ENCODE assay signal across 1 cellular context in the genomic region with DNA sequence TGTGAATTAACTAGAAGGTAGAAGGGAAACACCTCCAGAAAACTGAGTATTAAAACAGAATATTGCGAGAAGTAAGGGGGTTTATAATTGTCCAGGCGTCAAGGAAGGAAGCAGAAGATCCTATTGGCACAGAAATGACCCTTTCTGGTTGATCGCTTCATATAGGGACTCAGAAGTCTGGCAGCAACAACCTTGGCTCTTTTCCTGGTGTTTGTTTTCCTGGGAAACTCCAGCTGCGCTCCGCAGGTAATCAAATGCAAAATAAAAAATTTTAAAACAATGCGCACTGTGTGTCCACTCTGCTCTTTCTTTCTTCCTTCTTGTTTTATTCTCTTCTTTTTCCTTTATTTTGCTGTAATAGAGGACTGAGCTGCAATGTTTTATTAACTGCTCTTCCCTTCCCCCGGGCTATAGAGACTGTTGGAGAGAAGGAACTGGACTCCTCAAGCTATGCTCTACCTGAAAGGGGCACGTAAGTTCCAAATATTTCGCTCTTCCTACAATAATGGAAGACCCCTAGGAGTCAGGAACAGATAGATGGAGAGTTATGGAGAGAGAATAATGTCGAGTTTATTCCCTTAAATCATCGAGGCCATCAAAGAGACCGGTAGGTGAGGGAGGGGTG.
TF ChIP-seq lines count a peak whose summit lies in the region.

No MANE protein-coding gene starts in this region.

TF ChIP-seq in HepG2, 621 proteins besides CTCF, POLR2A, EP300 and RAD21:
- TF ChIP-seq ZNF530 (CRISPR knock-in tag; IDR thresholded peaks at IDR 0.05; ENCODE audit: low read depth) (no peak), NFYC (CRISPR knock-in tag; IDR thresholded peaks at IDR 0.05) (no peak), ZBTB42 (CRISPR knock-in tag; IDR thresholded peaks at IDR 0.05) (no peak), ZNF143 (CRISPR knock-in tag; IDR thresholded peaks at IDR 0.05) (no peak), ZNF777 (CRISPR knock-in tag; IDR thresholded peaks at IDR 0.05) (no peak), PAWR (CRISPR knock-in tag; IDR thresholded peaks at IDR 0.05; ENCODE audit: borderline replicate concordance) (no peak), THYN1 (CRISPR knock-in tag; IDR thresholded peaks at IDR 0.05; ENCODE audit: borderline replicate concordance, low read depth) (no peak), AHR (CRISPR knock-in tag; IDR thresholded peaks at IDR 0.05) (no peak), ZNF709 (CRISPR knock-in tag; IDR thresholded peaks at IDR 0.05) (no peak), ZFP37 (CRISPR knock-in tag; IDR thresholded peaks at IDR 0.05; ENCODE audit: borderline replicate concordance) (no peak), ZNF850 (CRISPR knock-in tag; conservative IDR thresholded peaks at IDR 0.05) (no peak), ZSCAN22 (CRISPR knock-in tag; IDR thresholded peaks at IDR 0.05) (no peak)
- TF ChIP-seq, protein P1, sequence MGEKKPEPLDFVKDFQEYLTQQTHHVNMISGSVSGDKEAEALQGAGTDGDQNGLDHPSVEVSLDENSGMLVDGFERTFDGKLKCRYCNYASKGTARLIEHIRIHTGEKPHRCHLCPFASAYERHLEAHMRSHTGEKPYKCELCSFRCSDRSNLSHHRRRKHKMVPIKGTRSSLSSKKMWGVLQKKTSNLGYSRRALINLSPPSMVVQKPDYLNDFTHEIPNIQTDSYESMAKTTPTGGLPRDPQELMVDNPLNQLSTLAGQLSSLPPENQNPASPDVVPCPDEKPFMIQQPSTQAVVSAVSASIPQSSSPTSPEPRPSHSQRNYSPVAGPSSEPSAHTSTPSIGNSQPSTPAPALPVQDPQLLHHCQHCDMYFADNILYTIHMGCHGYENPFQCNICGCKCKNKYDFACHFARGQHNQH (CRISPR knock-in tag; IDR thresholded peaks at IDR 0.05): no peak
- TF ChIP-seq, protein P2, sequence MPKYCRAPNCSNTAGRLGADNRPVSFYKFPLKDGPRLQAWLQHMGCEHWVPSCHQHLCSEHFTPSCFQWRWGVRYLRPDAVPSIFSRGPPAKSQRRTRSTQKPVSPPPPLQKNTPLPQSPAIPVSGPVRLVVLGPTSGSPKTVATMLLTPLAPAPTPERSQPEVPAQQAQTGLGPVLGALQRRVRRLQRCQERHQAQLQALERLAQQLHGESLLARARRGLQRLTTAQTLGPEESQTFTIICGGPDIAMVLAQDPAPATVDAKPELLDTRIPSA (CRISPR knock-in tag; IDR thresholded peaks at IDR 0.05; ENCODE audit: borderline replicate concordance): no peak
- TF ChIP-seq, protein P3, sequence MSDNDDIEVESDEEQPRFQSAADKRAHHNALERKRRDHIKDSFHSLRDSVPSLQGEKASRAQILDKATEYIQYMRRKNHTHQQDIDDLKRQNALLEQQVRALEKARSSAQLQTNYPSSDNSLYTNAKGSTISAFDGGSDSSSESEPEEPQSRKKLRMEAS (IDR thresholded peaks at IDR 0.05): no peak
- TF ChIP-seq, protein P4, sequence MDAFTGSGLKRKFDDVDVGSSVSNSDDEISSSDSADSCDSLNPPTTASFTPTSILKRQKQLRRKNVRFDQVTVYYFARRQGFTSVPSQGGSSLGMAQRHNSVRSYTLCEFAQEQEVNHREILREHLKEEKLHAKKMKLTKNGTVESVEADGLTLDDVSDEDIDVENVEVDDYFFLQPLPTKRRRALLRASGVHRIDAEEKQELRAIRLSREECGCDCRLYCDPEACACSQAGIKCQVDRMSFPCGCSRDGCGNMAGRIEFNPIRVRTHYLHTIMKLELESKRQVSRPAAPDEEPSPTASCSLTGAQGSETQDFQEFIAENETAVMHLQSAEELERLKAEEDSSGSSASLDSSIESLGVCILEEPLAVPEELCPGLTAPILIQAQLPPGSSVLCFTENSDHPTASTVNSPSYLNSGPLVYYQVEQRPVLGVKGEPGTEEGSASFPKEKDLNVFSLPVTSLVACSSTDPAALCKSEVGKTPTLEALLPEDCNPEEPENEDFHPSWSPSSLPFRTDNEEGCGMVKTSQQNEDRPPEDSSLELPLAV (CRISPR knock-in tag; conservative IDR thresholded peaks at IDR 0.05; ENCODE audit: low read depth): no peak
- TF ChIP-seq, protein P5, sequence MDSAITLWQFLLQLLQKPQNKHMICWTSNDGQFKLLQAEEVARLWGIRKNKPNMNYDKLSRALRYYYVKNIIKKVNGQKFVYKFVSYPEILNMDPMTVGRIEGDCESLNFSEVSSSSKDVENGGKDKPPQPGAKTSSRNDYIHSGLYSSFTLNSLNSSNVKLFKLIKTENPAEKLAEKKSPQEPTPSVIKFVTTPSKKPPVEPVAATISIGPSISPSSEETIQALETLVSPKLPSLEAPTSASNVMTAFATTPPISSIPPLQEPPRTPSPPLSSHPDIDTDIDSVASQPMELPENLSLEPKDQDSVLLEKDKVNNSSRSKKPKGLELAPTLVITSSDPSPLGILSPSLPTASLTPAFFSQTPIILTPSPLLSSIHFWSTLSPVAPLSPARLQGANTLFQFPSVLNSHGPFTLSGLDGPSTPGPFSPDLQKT (CRISPR knock-in tag; IDR thresholded peaks at IDR 0.05; ENCODE audit: borderline replicate concordance): no peak
- TF ChIP-seq, protein P6, sequence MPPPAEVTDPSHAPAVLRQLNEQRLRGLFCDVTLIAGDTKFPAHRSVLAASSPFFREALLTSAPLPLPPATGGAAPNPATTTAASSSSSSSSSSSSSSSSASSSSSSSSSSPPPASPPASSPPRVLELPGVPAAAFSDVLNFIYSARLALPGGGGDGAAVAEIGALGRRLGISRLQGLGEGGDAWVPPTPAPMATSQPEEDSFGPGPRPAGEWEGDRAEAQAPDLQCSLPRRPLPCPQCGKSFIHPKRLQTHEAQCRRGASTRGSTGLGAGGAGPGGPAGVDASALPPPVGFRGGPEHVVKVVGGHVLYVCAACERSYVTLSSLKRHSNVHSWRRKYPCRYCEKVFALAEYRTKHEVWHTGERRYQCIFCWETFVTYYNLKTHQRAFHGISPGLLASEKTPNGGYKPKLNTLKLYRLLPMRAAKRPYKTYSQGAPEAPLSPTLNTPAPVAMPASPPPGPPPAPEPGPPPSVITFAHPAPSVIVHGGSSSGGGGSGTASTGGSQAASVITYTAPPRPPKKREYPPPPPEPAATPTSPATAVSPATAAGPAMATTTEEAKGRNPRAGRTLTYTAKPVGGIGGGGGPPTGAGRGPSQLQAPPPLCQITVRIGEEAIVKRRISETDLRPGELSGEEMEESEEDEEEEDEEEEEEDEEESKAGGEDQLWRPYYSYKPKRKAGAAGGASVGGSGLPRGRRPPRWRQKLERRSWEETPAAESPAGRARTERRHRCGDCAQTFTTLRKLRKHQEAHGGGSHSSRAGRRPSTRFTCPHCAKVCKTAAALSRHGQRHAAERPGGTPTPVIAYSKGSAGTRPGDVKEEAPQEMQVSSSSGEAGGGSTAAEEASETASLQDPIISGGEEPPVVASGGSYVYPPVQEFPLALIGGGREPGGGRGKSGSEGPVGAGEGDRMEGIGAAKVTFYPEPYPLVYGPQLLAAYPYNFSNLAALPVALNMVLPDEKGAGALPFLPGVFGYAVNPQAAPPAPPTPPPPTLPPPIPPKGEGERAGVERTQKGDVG (CRISPR knock-in tag; IDR thresholded peaks at IDR 0.05; ENCODE audit: borderline replicate concordance): no peak
- TF ChIP-seq, protein P7, sequence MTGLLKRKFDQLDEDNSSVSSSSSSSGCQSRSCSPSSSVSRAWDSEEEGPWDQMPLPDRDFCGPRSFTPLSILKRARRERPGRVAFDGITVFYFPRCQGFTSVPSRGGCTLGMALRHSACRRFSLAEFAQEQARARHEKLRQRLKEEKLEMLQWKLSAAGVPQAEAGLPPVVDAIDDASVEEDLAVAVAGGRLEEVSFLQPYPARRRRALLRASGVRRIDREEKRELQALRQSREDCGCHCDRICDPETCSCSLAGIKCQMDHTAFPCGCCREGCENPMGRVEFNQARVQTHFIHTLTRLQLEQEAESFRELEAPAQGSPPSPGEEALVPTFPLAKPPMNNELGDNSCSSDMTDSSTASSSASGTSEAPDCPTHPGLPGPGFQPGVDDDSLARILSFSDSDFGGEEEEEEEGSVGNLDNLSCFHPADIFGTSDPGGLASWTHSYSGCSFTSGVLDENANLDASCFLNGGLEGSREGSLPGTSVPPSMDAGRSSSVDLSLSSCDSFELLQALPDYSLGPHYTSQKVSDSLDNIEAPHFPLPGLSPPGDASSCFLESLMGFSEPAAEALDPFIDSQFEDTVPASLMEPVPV (CRISPR knock-in tag; IDR thresholded peaks at IDR 0.05): no peak
TF ChIP-seq in HepG2: peak in this region for 0.
